ENCODE assay signal across 1 cellular context in genomic region chr2:227311861-227312506, GRCh38.
TF ChIP-seq lines count a peak whose summit lies in the region.

No MANE protein-coding gene starts in this region.

TF ChIP-seq in HepG2, 621 proteins besides CTCF, POLR2A, EP300 and RAD21 (continued from another document and continues in another):
- TF ChIP-seq, protein P1, sequence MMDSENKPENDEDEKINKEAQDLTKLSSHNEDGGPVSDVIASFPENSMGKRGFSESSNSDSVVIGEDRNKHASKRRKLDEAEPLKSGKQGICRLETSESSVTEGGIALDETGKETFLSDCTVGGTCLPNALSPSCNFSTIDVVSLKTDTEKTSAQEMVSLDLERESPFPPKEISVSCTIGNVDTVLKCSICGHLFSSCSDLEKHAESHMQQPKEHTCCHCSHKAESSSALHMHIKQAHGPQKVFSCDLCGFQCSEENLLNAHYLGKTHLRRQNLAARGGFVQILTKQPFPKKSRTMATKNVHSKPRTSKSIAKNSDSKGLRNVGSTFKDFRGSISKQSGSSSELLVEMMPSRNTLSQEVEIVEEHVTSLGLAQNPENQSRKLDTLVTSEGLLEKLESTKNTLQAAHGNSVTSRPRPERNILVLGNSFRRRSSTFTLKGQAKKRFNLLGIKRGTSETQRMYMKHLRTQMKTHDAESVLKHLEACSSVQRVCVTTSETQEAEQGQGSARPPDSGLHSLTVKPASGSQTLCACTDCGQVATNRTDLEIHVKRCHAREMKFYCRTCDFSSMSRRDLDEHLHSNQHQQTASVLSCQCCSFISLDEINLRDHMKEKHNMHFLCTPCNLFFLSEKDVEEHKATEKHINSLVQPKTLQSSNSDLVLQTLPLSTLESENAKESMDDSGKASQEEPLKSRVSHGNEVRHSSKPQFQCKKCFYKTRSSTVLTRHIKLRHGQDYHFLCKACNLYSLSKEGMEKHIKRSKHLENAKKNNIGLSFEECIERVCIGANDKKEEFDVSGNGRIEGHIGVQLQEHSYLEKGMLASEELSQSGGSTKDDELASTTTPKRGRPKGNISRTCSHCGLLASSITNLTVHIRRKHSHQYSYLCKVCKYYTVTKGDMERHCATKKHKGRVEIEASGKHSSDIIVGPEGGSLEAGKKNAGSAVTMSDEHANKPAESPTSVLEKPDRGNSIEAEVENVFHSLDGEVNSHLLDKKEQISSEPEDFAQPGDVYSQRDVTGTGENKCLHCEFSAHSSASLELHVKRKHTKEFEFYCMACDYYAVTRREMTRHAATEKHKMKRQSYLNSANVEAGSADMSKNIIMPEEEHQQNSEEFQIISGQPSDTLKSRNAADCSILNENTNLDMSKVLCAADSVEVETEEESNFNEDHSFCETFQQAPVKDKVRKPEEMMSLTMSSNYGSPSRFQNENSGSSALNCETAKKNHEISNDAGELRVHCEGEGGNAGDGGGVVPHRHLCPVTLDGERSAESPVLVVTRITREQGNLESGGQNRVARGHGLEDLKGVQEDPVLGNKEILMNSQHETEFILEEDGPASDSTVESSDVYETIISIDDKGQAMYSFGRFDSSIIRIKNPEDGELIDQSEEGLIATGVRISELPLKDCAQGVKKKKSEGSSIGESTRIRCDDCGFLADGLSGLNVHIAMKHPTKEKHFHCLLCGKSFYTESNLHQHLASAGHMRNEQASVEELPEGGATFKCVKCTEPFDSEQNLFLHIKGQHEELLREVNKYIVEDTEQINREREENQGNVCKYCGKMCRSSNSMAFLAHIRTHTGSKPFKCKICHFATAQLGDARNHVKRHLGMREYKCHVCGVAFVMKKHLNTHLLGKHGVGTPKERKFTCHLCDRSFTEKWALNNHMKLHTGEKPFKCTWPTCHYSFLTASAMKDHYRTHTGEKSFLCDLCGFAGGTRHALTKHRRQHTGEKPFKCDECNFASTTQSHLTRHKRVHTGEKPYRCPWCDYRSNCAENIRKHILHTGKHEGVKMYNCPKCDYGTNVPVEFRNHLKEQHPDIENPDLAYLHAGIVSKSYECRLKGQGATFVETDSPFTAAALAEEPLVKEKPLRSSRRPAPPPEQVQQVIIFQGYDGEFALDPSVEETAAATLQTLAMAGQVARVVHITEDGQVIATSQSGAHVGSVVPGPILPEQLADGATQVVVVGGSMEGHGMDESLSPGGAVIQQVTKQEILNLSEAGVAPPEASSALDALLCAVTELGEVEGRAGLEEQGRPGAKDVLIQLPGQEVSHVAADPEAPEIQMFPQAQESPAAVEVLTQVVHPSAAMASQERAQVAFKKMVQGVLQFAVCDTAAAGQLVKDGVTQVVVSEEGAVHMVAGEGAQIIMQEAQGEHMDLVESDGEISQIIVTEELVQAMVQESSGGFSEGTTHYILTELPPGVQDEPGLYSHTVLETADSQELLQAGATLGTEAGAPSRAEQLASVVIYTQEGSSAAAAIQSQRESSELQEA (CRISPR knock-in tag; IDR thresholded peaks at IDR 0.05; ENCODE audit: not compliant biosample characterization), result no peak
- TF ChIP-seq SIN3A (IDR thresholded peaks at IDR 0.05; ENCODE audit: borderline replicate concordance, low read depth, low read length) (no peak), ZNF614 (CRISPR knock-in tag; IDR thresholded peaks at IDR 0.05; ENCODE audit: borderline replicate concordance) (no peak), CSRNP2 (CRISPR knock-in tag; conservative IDR thresholded peaks at IDR 0.05; ENCODE audit: low read depth) (no peak), KLF9 (CRISPR knock-in tag; IDR thresholded peaks at IDR 0.05; ENCODE audit: low read depth) (no peak), ZNF839 (CRISPR knock-in tag; IDR thresholded peaks at IDR 0.05; ENCODE audit: borderline replicate concordance) (no peak), JDP2 (CRISPR knock-in tag; IDR thresholded peaks at IDR 0.05; ENCODE audit: borderline replicate concordance) (no peak), ATM (IDR thresholded peaks at IDR 0.05; ENCODE audit: borderline replicate concordance) (no peak), ZNF660 (CRISPR knock-in tag; IDR thresholded peaks at IDR 0.05; ENCODE audit: borderline replicate concordance, low read depth) (no peak), ZNF382 (CRISPR knock-in tag; IDR thresholded peaks at IDR 0.05; ENCODE audit: borderline replicate concordance) (no peak), BORCS8-MEF2B (CRISPR knock-in tag; IDR thresholded peaks at IDR 0.05) (no peak), CC2D1A (CRISPR knock-in tag; IDR thresholded peaks at IDR 0.05) (no peak), SP2 (CRISPR knock-in tag; IDR thresholded peaks at IDR 0.05) (no peak), NAIF1 (CRISPR knock-in tag; IDR thresholded peaks at IDR 0.05; ENCODE audit: borderline replicate concordance) (no peak), ZNF160 (CRISPR knock-in tag; IDR thresholded peaks at IDR 0.05) (no peak), GABPA (IDR thresholded peaks at IDR 0.05; ENCODE audit: low read depth, low read length) (no peak), GABPA (CRISPR knock-in tag; IDR thresholded peaks at IDR 0.05; ENCODE audit: low read depth) (no peak), MED1 (CRISPR knock-in tag; IDR thresholded peaks at IDR 0.05) (no peak), ZNF34 (CRISPR knock-in tag; IDR thresholded peaks at IDR 0.05; ENCODE audit: borderline replicate concordance) (no peak), ZNF44 (CRISPR knock-in tag; IDR thresholded peaks at IDR 0.05) (no peak), ELF1 (CRISPR knock-in tag; IDR thresholded peaks at IDR 0.05) (no peak; the same call in 1 of the 2 replicates), ZNF557 (CRISPR knock-in tag; IDR thresholded peaks at IDR 0.05) (no peak), ZNF317 (CRISPR knock-in tag; IDR thresholded peaks at IDR 0.05) (no peak), MBNL3 (CRISPR knock-in tag; conservative IDR thresholded peaks at IDR 0.05) (no peak), FOXM1 (CRISPR knock-in tag; IDR thresholded peaks at IDR 0.05) (no peak), HDAC6 (IDR thresholded peaks at IDR 0.05; ENCODE audit: low read depth, low read length) (no peak), PAWR (CRISPR knock-in tag; IDR thresholded peaks at IDR 0.05; ENCODE audit: borderline replicate concordance) (no peak), AHR (CRISPR knock-in tag; IDR thresholded peaks at IDR 0.05) (no peak), ZNF350 (CRISPR knock-in tag; IDR thresholded peaks at IDR 0.05; ENCODE audit: borderline replicate concordance, low read depth) (no peak), ZNF75D (CRISPR knock-in tag; IDR thresholded peaks at IDR 0.05; ENCODE audit: borderline replicate concordance) (no peak), ZNF264 (CRISPR knock-in tag; IDR thresholded peaks at IDR 0.05) (no peak), ZNF251 (CRISPR knock-in tag; IDR thresholded peaks at IDR 0.05) (no peak), KAT8 (CRISPR knock-in tag; IDR thresholded peaks at IDR 0.05) (0 out of 2 replicates have a peak, but pooled peaks have one; percentile 12), ZIK1 (CRISPR knock-in tag; IDR thresholded peaks at IDR 0.05; ENCODE audit: borderline replicate concordance, low read depth) (no peak), GZF1 (CRISPR knock-in tag; IDR thresholded peaks at IDR 0.05) (no peak), TAF1 (CRISPR knock-in tag; IDR thresholded peaks at IDR 0.05) (no peak), ZFX (CRISPR knock-in tag; IDR thresholded peaks at IDR 0.05; ENCODE audit: low read depth) (peak; percentile 42; the same call in 1 of the 2 replicates), ZNF768 (CRISPR knock-in tag; IDR thresholded peaks at IDR 0.05) (no peak), THYN1 (CRISPR knock-in tag; IDR thresholded peaks at IDR 0.05; ENCODE audit: borderline replicate concordance, low read depth) (no peak), MZF1 (CRISPR knock-in tag; IDR thresholded peaks at IDR 0.05; ENCODE audit: borderline replicate concordance) (no peak), PPARG (CRISPR knock-in tag; conservative IDR thresholded peaks at IDR 0.05) (peak; percentile 43; the same call in 1 of the 2 replicates), MYNN (CRISPR knock-in tag; IDR thresholded peaks at IDR 0.05; ENCODE audit: low read depth) (no peak), ARID2 (CRISPR knock-in tag; IDR thresholded peaks at IDR 0.05; ENCODE audit: borderline replicate concordance) (no peak), ZNF10 (CRISPR knock-in tag; IDR thresholded peaks at IDR 0.05; ENCODE audit: borderline replicate concordance, low read depth) (no peak), BCL6 (CRISPR knock-in tag; IDR thresholded peaks at IDR 0.05) (no peak), ZNF274 (CRISPR knock-in tag; IDR thresholded peaks at IDR 0.05) (no peak), MIER3 (CRISPR knock-in tag; IDR thresholded peaks at IDR 0.05; ENCODE audit: borderline replicate concordance) (no peak), DMAP1 (CRISPR knock-in tag; IDR thresholded peaks at IDR 0.05) (peak; percentile 43; the same call in 1 of the 2 replicates), WIZ (CRISPR knock-in tag; IDR thresholded peaks at IDR 0.05) (no peak), ZNF354B (CRISPR knock-in tag; IDR thresholded peaks at IDR 0.05) (no peak)
- TF ChIP-seq, protein P2, sequence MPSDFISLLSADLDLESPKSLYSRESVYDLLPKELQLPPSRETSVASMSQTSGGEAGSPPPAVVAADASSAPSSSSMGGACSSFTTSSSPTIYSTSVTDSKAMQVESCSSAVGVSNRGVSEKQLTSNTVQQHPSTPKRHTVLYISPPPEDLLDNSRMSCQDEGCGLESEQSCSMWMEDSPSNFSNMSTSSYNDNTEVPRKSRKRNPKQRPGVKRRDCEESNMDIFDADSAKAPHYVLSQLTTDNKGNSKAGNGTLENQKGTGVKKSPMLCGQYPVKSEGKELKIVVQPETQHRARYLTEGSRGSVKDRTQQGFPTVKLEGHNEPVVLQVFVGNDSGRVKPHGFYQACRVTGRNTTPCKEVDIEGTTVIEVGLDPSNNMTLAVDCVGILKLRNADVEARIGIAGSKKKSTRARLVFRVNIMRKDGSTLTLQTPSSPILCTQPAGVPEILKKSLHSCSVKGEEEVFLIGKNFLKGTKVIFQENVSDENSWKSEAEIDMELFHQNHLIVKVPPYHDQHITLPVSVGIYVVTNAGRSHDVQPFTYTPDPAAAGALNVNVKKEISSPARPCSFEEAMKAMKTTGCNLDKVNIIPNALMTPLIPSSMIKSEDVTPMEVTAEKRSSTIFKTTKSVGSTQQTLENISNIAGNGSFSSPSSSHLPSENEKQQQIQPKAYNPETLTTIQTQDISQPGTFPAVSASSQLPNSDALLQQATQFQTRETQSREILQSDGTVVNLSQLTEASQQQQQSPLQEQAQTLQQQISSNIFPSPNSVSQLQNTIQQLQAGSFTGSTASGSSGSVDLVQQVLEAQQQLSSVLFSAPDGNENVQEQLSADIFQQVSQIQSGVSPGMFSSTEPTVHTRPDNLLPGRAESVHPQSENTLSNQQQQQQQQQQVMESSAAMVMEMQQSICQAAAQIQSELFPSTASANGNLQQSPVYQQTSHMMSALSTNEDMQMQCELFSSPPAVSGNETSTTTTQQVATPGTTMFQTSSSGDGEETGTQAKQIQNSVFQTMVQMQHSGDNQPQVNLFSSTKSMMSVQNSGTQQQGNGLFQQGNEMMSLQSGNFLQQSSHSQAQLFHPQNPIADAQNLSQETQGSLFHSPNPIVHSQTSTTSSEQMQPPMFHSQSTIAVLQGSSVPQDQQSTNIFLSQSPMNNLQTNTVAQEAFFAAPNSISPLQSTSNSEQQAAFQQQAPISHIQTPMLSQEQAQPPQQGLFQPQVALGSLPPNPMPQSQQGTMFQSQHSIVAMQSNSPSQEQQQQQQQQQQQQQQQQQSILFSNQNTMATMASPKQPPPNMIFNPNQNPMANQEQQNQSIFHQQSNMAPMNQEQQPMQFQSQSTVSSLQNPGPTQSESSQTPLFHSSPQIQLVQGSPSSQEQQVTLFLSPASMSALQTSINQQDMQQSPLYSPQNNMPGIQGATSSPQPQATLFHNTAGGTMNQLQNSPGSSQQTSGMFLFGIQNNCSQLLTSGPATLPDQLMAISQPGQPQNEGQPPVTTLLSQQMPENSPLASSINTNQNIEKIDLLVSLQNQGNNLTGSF (CRISPR knock-in tag; IDR thresholded peaks at IDR 0.05), result no peak
- TF ChIP-seq, protein P3, sequence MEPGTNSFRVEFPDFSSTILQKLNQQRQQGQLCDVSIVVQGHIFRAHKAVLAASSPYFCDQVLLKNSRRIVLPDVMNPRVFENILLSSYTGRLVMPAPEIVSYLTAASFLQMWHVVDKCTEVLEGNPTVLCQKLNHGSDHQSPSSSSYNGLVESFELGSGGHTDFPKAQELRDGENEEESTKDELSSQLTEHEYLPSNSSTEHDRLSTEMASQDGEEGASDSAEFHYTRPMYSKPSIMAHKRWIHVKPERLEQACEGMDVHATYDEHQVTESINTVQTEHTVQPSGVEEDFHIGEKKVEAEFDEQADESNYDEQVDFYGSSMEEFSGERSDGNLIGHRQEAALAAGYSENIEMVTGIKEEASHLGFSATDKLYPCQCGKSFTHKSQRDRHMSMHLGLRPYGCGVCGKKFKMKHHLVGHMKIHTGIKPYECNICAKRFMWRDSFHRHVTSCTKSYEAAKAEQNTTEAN (CRISPR knock-in tag; conservative IDR thresholded peaks at IDR 0.05), result no peak
- TF ChIP-seq, protein P4, sequence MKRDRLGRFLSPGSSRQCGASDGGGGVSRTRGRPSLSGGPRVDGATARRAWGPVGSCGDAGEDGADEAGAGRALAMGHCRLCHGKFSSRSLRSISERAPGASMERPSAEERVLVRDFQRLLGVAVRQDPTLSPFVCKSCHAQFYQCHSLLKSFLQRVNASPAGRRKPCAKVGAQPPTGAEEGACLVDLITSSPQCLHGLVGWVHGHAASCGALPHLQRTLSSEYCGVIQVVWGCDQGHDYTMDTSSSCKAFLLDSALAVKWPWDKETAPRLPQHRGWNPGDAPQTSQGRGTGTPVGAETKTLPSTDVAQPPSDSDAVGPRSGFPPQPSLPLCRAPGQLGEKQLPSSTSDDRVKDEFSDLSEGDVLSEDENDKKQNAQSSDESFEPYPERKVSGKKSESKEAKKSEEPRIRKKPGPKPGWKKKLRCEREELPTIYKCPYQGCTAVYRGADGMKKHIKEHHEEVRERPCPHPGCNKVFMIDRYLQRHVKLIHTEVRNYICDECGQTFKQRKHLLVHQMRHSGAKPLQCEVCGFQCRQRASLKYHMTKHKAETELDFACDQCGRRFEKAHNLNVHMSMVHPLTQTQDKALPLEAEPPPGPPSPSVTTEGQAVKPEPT (CRISPR knock-in tag; IDR thresholded peaks at IDR 0.05; ENCODE audit: low read depth), result no peak
- TF ChIP-seq, protein P5, sequence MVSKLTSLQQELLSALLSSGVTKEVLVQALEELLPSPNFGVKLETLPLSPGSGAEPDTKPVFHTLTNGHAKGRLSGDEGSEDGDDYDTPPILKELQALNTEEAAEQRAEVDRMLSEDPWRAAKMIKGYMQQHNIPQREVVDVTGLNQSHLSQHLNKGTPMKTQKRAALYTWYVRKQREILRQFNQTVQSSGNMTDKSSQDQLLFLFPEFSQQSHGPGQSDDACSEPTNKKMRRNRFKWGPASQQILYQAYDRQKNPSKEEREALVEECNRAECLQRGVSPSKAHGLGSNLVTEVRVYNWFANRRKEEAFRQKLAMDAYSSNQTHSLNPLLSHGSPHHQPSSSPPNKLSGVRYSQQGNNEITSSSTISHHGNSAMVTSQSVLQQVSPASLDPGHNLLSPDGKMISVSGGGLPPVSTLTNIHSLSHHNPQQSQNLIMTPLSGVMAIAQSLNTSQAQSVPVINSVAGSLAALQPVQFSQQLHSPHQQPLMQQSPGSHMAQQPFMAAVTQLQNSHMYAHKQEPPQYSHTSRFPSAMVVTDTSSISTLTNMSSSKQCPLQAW (CRISPR knock-in tag; IDR thresholded peaks at IDR 0.05), result no peak
